In the genomic region with DNA sequence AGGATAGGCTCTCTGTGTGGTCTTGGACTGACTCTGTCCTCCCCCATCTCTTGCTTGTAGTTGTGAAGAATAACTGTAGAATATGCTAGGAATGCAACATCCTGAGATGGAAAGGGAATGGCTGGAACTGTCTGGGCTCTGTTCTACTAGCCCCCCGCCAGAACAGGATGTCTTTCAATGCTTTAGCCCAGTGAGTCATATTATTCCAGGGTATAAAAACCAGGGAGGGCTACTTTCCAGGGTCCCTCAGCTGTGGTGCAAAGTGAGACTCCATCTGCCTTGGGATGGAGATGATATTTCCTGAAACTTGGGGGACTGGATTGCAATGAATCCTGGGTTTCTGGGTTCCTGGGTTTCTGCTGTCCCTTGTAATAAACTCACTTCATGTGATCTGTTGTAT, we compare ENCODE assay signal across 31 cellular contexts. TPM values are rescaled to one million over a fixed set of nuclear protein-coding genes. Genes with fewer than 3 reads are reported as not detected.
"Had no signal": no experiment of that assay in that cellular context is flagged by ENCODE, and none has a peak within 500 bp of the region (broad histone marks: within the 10 kb centered on the region; RNA-seq: fewer than 3 reads in every experiment).

No MANE protein-coding gene starts in this region.

- H3K27me3 ChIP-seq: colonic mucosa, esophagus muscularis mucosa, esophagus squamous epithelium, foreskin keratinocyte, gastrocnemius medialis, heart left ventricle, heart right ventricle had no signal

- H3K4me1 ChIP-seq: colonic mucosa, esophagus muscularis mucosa, esophagus squamous epithelium, foreskin keratinocyte, gastrocnemius medialis, gastroesophageal sphincter, heart left ventricle, heart right ventricle had no signal

- H3K4me3 Mint-ChIP-seq: dendritic cell treated with granulocyte-macrophage colony-stimulating factor and Interleukin-4, amounts not matched to agents 40 ng/mL and 50 ng/mL, for 4 days; effector memory CD8-positive, alpha-beta T cell; endodermal cell had no signal

- ATAC-seq: effector memory CD8-positive, alpha-beta T cell; esophagus mucosa; foreskin keratinocyte; gastrocnemius medialis; gastroesophageal sphincter; heart left ventricle; heart right ventricle had no signal

- DNase-seq: colonic mucosa; cortex of kidney; dermis blood vessel endothelial cell; dorsolateral prefrontal cortex; effector CD4-positive, alpha-beta T cell; effector CD8-positive, alpha-beta T cell; effector memory CD4-positive, alpha-beta T cell; effector memory CD8-positive, alpha-beta T cell; endodermal cell; erythroblast; esophagus squamous epithelium; foreskin fibroblast; foreskin melanocyte; gastrocnemius medialis; glutamatergic neuron; head of caudate nucleus; heart left ventricle; heart right ventricle had no signal

- H3K36me3 ChIP-seq: colonic mucosa, esophagus muscularis mucosa, esophagus squamous epithelium, gastrocnemius medialis, gastroesophageal sphincter, heart left ventricle, heart right ventricle had no signal

- H3K27me3 Mint-ChIP-seq: dendritic cell treated with granulocyte-macrophage colony-stimulating factor and Interleukin-4, amounts not matched to agents 40 ng/mL and 50 ng/mL, for 4 days had no signal

- H3K27ac ChIP-seq: colonic mucosa, coronary artery, dorsolateral prefrontal cortex, epithelial cell of prostate, esophagus muscularis mucosa, esophagus squamous epithelium, foreskin keratinocyte, gastrocnemius medialis, gastroesophageal sphincter, heart left ventricle, heart right ventricle had no signal

- H3K4me3 ChIP-seq: colonic mucosa, coronary artery, dorsolateral prefrontal cortex, esophagus muscularis mucosa, esophagus squamous epithelium, gastrocnemius medialis, gastroesophageal sphincter, heart left ventricle, heart right ventricle had no signal

- FAIRE-seq: colon, endometrium, endothelial cell of umbilical vein, frontal cortex had no signal

- H3K9me3 ChIP-seq: colonic mucosa, gastrocnemius medialis had no signal

- H3K27ac Mint-ChIP-seq: dendritic cell treated with granulocyte-macrophage colony-stimulating factor and Interleukin-4, amounts not matched to agents 40 ng/mL and 50 ng/mL, for 4 days; effector memory CD8-positive, alpha-beta T cell; endodermal cell had no signal

RNA-seq across cellular contexts. Expression of gene HYDIN, which starts 32.1 kb away (rescaled TPM):
- total RNA-seq: dermis microvascular lymphatic vessel endothelial cell, endothelial cell of umbilical vein, glomerular endothelial cell had no signal
- polyA plus RNA-seq: endothelial cell of umbilical vein had no signal
